In genomic region chr4:28772066-28772465, GRCh38 we compare ENCODE assay signal across 17 cellular contexts.
DNase-seq lines count a peak whose midpoint lies in the region; ATAC-seq, FAIRE-seq and TF ChIP-seq lines count a peak whose summit lies in the region.
"Had no signal": no experiment of that assay in that cellular context is flagged by ENCODE, and none has a peak within 500 bp of the region (broad histone marks: within the 10 kb centered on the region; RNA-seq: fewer than 3 reads in every experiment).

No MANE protein-coding gene starts in this region.

- H3K27ac ChIP-seq in AG04450 (ENCODE audit: low read depth, low read length) (no peak overlapping the region), K562 (ENCODE audit: extremely low read depth, low read depth, low read length) (no peak overlapping the region)
- H3K27ac ChIP-seq: ovary, PC-9, tibial artery had no signal

- intact Hi-C loops in K562 (cut with micrococcal nuclease), result no loop called here

- H3K4me3 ChIP-seq in AG04450 (ENCODE audit: low read depth, low read length) (no peak overlapping the region), K562 (no peak overlapping the region)
- H3K4me3 ChIP-seq: GM12878, ovary, PC-9, tibial artery had no signal

- no peak overlapping the region for H2AFZ ChIP-seq in K562 (ENCODE audit: low read depth, low read length)
- H2AFZ ChIP-seq: PC-9 had no signal

- no peak for TF ChIP-seq CTCF in AG04450 (IDR thresholded peaks at IDR 0.05; ENCODE audit: low read depth, low read length)
- no peak for TF ChIP-seq CTCF in K562 (IDR thresholded peaks at IDR 0.05 in 2 of 3, conservative IDR thresholded peaks at IDR 0.05 in 1 of 3; ENCODE audit: insufficient read depth in 2 of 3, low read depth in 1 of 3, low read length in 3 of 3)

- no peak overlapping the region for H3K4me2 ChIP-seq in K562 (ENCODE audit: insufficient read depth, low read length)
- H3K4me2 ChIP-seq: PC-9 had no signal

- in situ Hi-C loops in K562 (cut with MboI), result no loop called here

- ATAC-seq in K562, result no peak
- ATAC-seq in HG03025 (IDR thresholded peaks at IDR 0.05; ENCODE audit: low FRiP score, unreplicated experiment), result no peak
- ATAC-seq: GM12878 had no signal

- 0% methylated on average over 1 of the region's 1 CpG for WGBS in K562 (ENCODE audit: insufficient coverage, low coverage, missing lambda C conversion rate)

- TF ChIP-seq EP300 in K562 (IDR thresholded peaks at IDR 0.05; ENCODE audit: low read length), result no peak

- BruUV-seq in K562 (replicated peaks; lab: Mats Ljungman, UMichigan), result no TSS peak

- POLR2A ChIA-PET in AG04450 (lab: Yijun Ruan, JAX), result no interaction called here
- POLR2A ChIA-PET in K562 (lab: Yijun Ruan, JAX), result no interaction called here

- H3K79me2 ChIP-seq in K562 (ENCODE audit: control insufficient read depth, insufficient read depth, low read length), result no peaks in the 10 kb centered on the region

- H3K9me3 ChIP-seq in AG04450 (ENCODE audit: control insufficient read depth, insufficient read depth, low read length) (no peaks in the 10 kb centered on the region), K562 (replicated peaks; ENCODE audit: control insufficient read depth, insufficient read depth, low read depth, low read length) (no peaks in the 10 kb centered on the region)
- H3K9me3 ChIP-seq: ovary, tibial artery had no signal

- H3K4me1 ChIP-seq in K562 (replicated peaks in 1 of 2; ENCODE audit: control insufficient read depth in 2 of 2, insufficient read depth in 2 of 2, low read length in 2 of 2), result no peaks in the 10 kb centered on the region
- H3K4me1 ChIP-seq: tibial artery had no signal

- H3K9ac ChIP-seq in K562 (ENCODE audit: insufficient read depth in 1 of 2, low read depth in 2 of 2, low read length in 2 of 2), result no peak overlapping the region

- H3K27me3 ChIP-seq in AG04450 (ENCODE audit: control insufficient read depth, insufficient read depth, low read length), result no peaks in the 10 kb centered on the region
- H3K27me3 ChIP-seq in K562 (ENCODE audit: control insufficient read depth in 2 of 2, insufficient read depth in 2 of 2, low read length in 2 of 2), result no peaks in the 10 kb centered on the region
- H3K27me3 ChIP-seq: tibial artery had no signal

- no peak for FAIRE-seq in K562 (lab: Jason Lieb, UNC)
- FAIRE-seq: GM12878 had no signal

- no peaks in the 10 kb centered on the region for H4K20me1 ChIP-seq in K562 (replicated peaks; ENCODE audit: control insufficient read depth, insufficient read depth, low read length)

- peak; percentile 34 for DNase-seq in AG04450 (ENCODE audit: low read depth, low spot score)
- peak; percentile 12 for DNase-seq in HS-27A (ENCODE audit: low read depth)
- DNase-seq in K562 (ENCODE audit: extremely low read depth in 1 of 4, low spot score in 3 of 4), result no peak
- DNase-seq in kidney glomerular epithelial cell (lab: John Stamatoyannopoulos, UW), result peak; percentile 79
- DNase-seq in activated CD4-positive, CD25-positive, alpha-beta regulatory T cell (lab: John Stamatoyannopoulos, UW), result no peak
- no peak for DNase-seq in NCI-H2029 (lab: John Stamatoyannopoulos, UW)
- DNase-seq in COLO829 (ENCODE audit: low spot score), result no peak
- DNase-seq: activated naive CD4-positive, alpha-beta T cell treated with anti-CD3 and anti-CD28 coated beads for 36 hours; AML-193; DMS79; NCI-H1105; NCI-H446; ovary; PC-9; tibial artery had no signal

- no peaks in the 10 kb centered on the region for H3K36me3 ChIP-seq in K562 (ENCODE audit: control insufficient read depth, insufficient read depth, low read length)
- H3K36me3 ChIP-seq: ovary, tibial artery had no signal

- CTCF ChIA-PET in AG04450 (lab: Charles Lee), result no interaction called here
- CTCF ChIA-PET in K562 (lab: Yijun Ruan, JAX; ENCODE audit: low intra/inter-chr PET ratio), result no interaction called here

- H3K9me1 ChIP-seq in K562 (ENCODE audit: control insufficient read depth, insufficient read depth, low read length), result no peaks in the 10 kb centered on the region

- no peak for TF ChIP-seq POLR2A in K562 (conservative IDR thresholded peaks at IDR 0.05)

- no peak for TF ChIP-seq RAD21 in K562 (CRISPR knock-in tag; conservative IDR thresholded peaks at IDR 0.05 in 1 of 2, IDR thresholded peaks at IDR 0.05 in 1 of 2)

TF ChIP-seq in K562, 482 proteins besides CTCF, POLR2A, EP300 and RAD21:
- no peak for TF ChIP-seq POLR3G (IDR thresholded peaks at IDR 0.05; ENCODE audit: extremely low read depth, insufficient read length, insufficient replicate concordance)
- TF ChIP-seq TFE3 (CRISPR knock-in tag; IDR thresholded peaks at IDR 0.05), result peak; percentile 58
- TF ChIP-seq TAF9B (IDR thresholded peaks at IDR 0.05; ENCODE audit: partially characterized antibody), result no peak
- no peak for TF ChIP-seq ADNP (tag; IDR thresholded peaks at IDR 0.05)
- TF ChIP-seq, protein P1, sequence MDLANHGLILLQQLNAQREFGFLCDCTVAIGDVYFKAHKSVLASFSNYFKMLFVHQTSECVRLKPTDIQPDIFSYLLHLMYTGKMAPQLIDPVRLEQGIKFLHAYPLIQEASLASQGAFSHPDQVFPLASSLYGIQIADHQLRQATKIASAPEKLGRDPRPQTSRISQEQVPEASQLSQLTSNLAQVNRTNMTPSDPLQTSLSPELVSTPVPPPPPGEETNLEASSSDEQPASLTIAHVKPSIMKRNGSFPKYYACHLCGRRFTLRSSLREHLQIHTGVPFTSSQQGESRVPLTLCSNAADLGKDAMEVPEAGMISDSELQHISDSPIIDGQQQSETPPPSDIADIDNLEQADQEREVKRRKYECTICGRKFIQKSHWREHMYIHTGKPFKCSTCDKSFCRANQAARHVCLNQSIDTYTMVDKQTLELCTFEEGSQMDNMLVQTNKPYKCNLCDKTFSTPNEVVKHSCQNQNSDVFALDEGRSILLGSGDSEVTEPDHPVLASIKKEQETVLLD (IDR thresholded peaks at IDR 0.05), result no peak
- no peak for TF ChIP-seq PHF21A (IDR thresholded peaks at IDR 0.05; ENCODE audit: borderline replicate concordance, low read depth)

Comparison
In these comparisons a context has a peak if more than half of its experiments do, and no peak if none do; other contexts are left out.
1. DNase-seq: peak in AG04450 (single experiment), HS-27A (single experiment) and kidney glomerular epithelial cell (single experiment); none in K562 (0 of 4), activated CD4-positive, CD25-positive, alpha-beta regulatory T cell (0 of 4), NCI-H2029 (single experiment) and COLO829 (single experiment).